30 cellular contexts compared by ENCODE assay signal in genomic region chr13:26362261-26362660, GRCh38.
"Had no signal": no experiment of that assay in that cellular context is flagged by ENCODE, and none has a peak within 500 bp of the region (broad histone marks: within the 10 kb centered on the region; RNA-seq: fewer than 3 reads in every experiment).

No MANE protein-coding gene starts in this region.

- H3K4me2 ChIP-seq: neural progenitor cell, smooth muscle cell had no signal

- ATAC-seq: naive thymus-derived CD4-positive, alpha-beta T cell; natural killer cell; psoas muscle; right cardiac atrium; right lobe of liver; stimulated activated effector memory CD8-positive, alpha-beta T cell treated with anti-CD3 and anti-CD28 coated beads, Interleukin-12 subunit alpha, Interleukin-12 subunit beta, amount 100 ng/mL, for 72 hours; stimulated activated naive B cell treated with anti-CD40 and anti-IgM and Interleukin-4, amounts not matched to agents 10 μg/mL and 1 μg/mL and 100 μg/mL, for 72 hours had no signal

- H3K27me3 Mint-ChIP-seq: naive thymus-derived CD4-positive, alpha-beta T cell; progenitor cell of endocrine pancreas; stimulated activated naive B cell treated with anti-CD40 and anti-IgM and Interleukin-4, amounts not matched to agents 10 μg/mL and 1 μg/mL and 100 μg/mL, for 72 hours; stimulated activated naive CD8-positive, alpha-beta T cell treated with anti-CD3 and anti-CD28 coated beads, Interleukin-15, Interleukin-2, amounts not matched to agents 100 ng/mL and 50 ng/mL, for 24 hours had no signal

- H3K4me1 Mint-ChIP-seq: natural killer cell; nephron; stimulated activated effector memory CD8-positive, alpha-beta T cell treated with anti-CD3 and anti-CD28 coated beads, Interleukin-12 subunit alpha, Interleukin-12 subunit beta, amount 100 ng/mL, for 72 hours; stimulated activated naive B cell treated with anti-CD40 and anti-IgM and Interleukin-4, amounts not matched to agents 10 μg/mL and 1 μg/mL and 100 μg/mL, for 72 hours had no signal

- H3K9ac ChIP-seq: neural progenitor cell, parathyroid adenoma had no signal

- H3K4me3 Mint-ChIP-seq: naive thymus-derived CD4-positive, alpha-beta T cell; natural killer cell; nephron; neural progenitor cell; stimulated activated effector memory CD8-positive, alpha-beta T cell treated with anti-CD3 and anti-CD28 coated beads, Interleukin-12 subunit alpha, Interleukin-12 subunit beta, amount 100 ng/mL, for 72 hours; stimulated activated naive B cell treated with anti-CD40 and anti-IgM and Interleukin-4, amounts not matched to agents 10 μg/mL and 1 μg/mL and 100 μg/mL, for 72 hours; stimulated activated naive CD8-positive, alpha-beta T cell treated with anti-CD3 and anti-CD28 coated beads, Interleukin-15, Interleukin-2, amounts not matched to agents 100 ng/mL and 50 ng/mL, for 24 hours had no signal

- H3K27ac ChIP-seq: neural progenitor cell, ovary, parathyroid adenoma, psoas muscle, right lobe of liver, sigmoid colon, stomach, thoracic aorta, thyroid gland, tibial nerve, upper lobe of left lung, vagina had no signal

- H3K79me2 ChIP-seq: parathyroid adenoma had no signal

- H3K36me3 ChIP-seq: ovary, right lobe of liver, thoracic aorta, thyroid gland, vagina had no signal

- H3K4me1 ChIP-seq: neural progenitor cell, parathyroid adenoma, psoas muscle, right lobe of liver, sigmoid colon, stomach, thyroid gland, tibial nerve, upper lobe of left lung, vagina had no signal

- H3K27ac Mint-ChIP-seq: naive thymus-derived CD4-positive, alpha-beta T cell; natural killer cell; nephron; neural progenitor cell; progenitor cell of endocrine pancreas; stimulated activated effector memory CD8-positive, alpha-beta T cell treated with anti-CD3 and anti-CD28 coated beads, Interleukin-12 subunit alpha, Interleukin-12 subunit beta, amount 100 ng/mL, for 72 hours; stimulated activated naive B cell treated with anti-CD40 and anti-IgM and Interleukin-4, amounts not matched to agents 10 μg/mL and 1 μg/mL and 100 μg/mL, for 72 hours; stimulated activated naive CD8-positive, alpha-beta T cell treated with anti-CD3 and anti-CD28 coated beads, Interleukin-15, Interleukin-2, amounts not matched to agents 100 ng/mL and 50 ng/mL, for 24 hours had no signal

- H3K27me3 ChIP-seq: neural progenitor cell, ovary, right lobe of liver, sigmoid colon, stomach, thyroid gland, tibial nerve, upper lobe of left lung, vagina had no signal

- H2AFZ ChIP-seq: neural progenitor cell, parathyroid adenoma had no signal

- H3K9me3 Mint-ChIP-seq: naive thymus-derived CD4-positive, alpha-beta T cell; natural killer cell; nephron; neural progenitor cell; stimulated activated effector memory CD8-positive, alpha-beta T cell treated with anti-CD3 and anti-CD28 coated beads, Interleukin-12 subunit alpha, Interleukin-12 subunit beta, amount 100 ng/mL, for 72 hours; stimulated activated naive B cell treated with anti-CD40 and anti-IgM and Interleukin-4, amounts not matched to agents 10 μg/mL and 1 μg/mL and 100 μg/mL, for 72 hours; stimulated activated naive CD8-positive, alpha-beta T cell treated with anti-CD3 and anti-CD28 coated beads, Interleukin-15, Interleukin-2, amounts not matched to agents 100 ng/mL and 50 ng/mL, for 24 hours had no signal

- FAIRE-seq: urothelium cell line had no signal

- H3K9me3 ChIP-seq: ovary, psoas muscle, right lobe of liver, sigmoid colon, stomach, thoracic aorta, thyroid gland, tibial nerve, upper lobe of left lung, vagina had no signal

- DNase-seq: naive thymus-derived CD4-positive, alpha-beta T cell; natural killer cell; occipital lobe; ovary; posterior cingulate gyrus; psoas muscle; right cardiac atrium; right lobe of liver; sigmoid colon; stimulated activated CD4-positive, alpha-beta T cell treated with anti-CD3 and anti-CD28 coated beads, Interleukin-15, amount 100 ng/mL, for 24 hours; stimulated activated CD4-positive, alpha-beta T cell treated with anti-CD3 and anti-CD28 coated beads, Interleukin-2, amount 100 ng/mL, for 24 hours; stimulated activated CD4-positive, alpha-beta T cell treated with anti-CD3 and anti-CD28 coated beads, Interleukin-2, amount 100 ng/mL, for 48 hours; stimulated activated CD4-positive, alpha-beta T cell treated with anti-CD3 and anti-CD28 coated beads, Interleukin-4, amount 100 ng/mL, for 24 hours; stimulated activated naive B cell treated with anti-CD40 and anti-IgM and Interleukin-4, amounts not matched to agents 10 μg/mL and 1 μg/mL and 100 μg/mL, for 72 hours; stimulated activated naive CD4-positive, alpha-beta T cell treated with Interleukin-2 at 50 U/mL for 16 hours; stomach; thyroid gland; trophoblast cell; upper lobe of left lung had no signal

- H3K4me3 ChIP-seq: neural progenitor cell, ovary, psoas muscle, right lobe of liver, sigmoid colon, smooth muscle cell, stomach, thoracic aorta, thyroid gland, tibial nerve, upper lobe of left lung, vagina had no signal
